In genomic region chr13:98448642-98448928, GRCh38 we compare ENCODE assay signal across 18 cellular contexts.
A peak's percentile ranks its signal among the peaks of the same experiment; 100 is the strongest.
DNase-seq lines count a peak whose midpoint lies in the region; ATAC-seq and TF ChIP-seq lines count a peak whose summit lies in the region.
"Had no signal": no experiment of that assay in that cellular context is flagged by ENCODE, and none has a peak within 500 bp of the region (broad histone marks: within the 10 kb centered on the region; RNA-seq: fewer than 3 reads in every experiment).

No MANE protein-coding gene starts in this region.

- peaks cover 23 to 51% (median 37%) of the 10 kb centered on the region in 4 donors for H3K4me1 Mint-ChIP-seq in CD4-positive, alpha-beta memory T cell
- peaks cover 55% of the 10 kb centered on the region for H3K4me1 Mint-ChIP-seq in HFFc6 (ENCODE audit: low read depth)
- peaks cover 17% of the 10 kb centered on the region for H3K4me1 Mint-ChIP-seq in central memory CD8-positive, alpha-beta T cell

- TF ChIP-seq CTCF in HFFc6 (IDR thresholded peaks at IDR 0.05) (peak; percentile 3; the same call in 1 of the 2 replicates), WERI-Rb-1 (IDR thresholded peaks at IDR 0.05; ENCODE audit: low read depth, low read length) (no peak), GM10266 (IDR thresholded peaks at IDR 0.05; ENCODE audit: control insufficient read depth, insufficient read depth, low read depth, missing control alignments) (no peak)

- H3K27ac ChIP-seq in CD4-positive, alpha-beta memory T cell (ENCODE audit: low read depth, low read length): no peak overlapping the region
- H3K27ac ChIP-seq in rectal smooth muscle tissue (ENCODE audit: low read depth, low read length): peak overlapping the region; percentile 79
- no peak overlapping the region for H3K27ac ChIP-seq in WERI-Rb-1
- H3K27ac ChIP-seq: right atrium auricular region had no signal

- no peak for DNase-seq in CD4-positive, alpha-beta memory T cell
- DNase-seq in HFFc6 (no peak), WERI-Rb-1 (no peak), GM10266 (ENCODE audit: extremely low spot score) (no peak), NCI-H524 treated with DMSO at 0.1 percent for 48 hours (lab: John Stamatoyannopoulos, UW) (no peak)
- no peak for DNase-seq in central memory CD8-positive, alpha-beta T cell (ENCODE audit: low spot score in 2 of 2)
- DNase-seq: central memory CD4-positive, alpha-beta T cell; effector CD4-positive, alpha-beta T cell; GF-D8; NCI-H1436 treated with DMSO at 0.1 percent for 48 hours; NCI-H2171; SIG-M5 had no signal

- H3K9me3 Mint-ChIP-seq in CD4-positive, alpha-beta memory T cell: no peaks in the 10 kb centered on the region
- no peaks in the 10 kb centered on the region for H3K9me3 Mint-ChIP-seq in HFFc6
- no peaks in the 10 kb centered on the region for H3K9me3 Mint-ChIP-seq in central memory CD8-positive, alpha-beta T cell
- H3K9me3 Mint-ChIP-seq: T-cell had no signal

- POLR2A ChIA-PET in CD4-positive, alpha-beta memory T cell (lab: Charles Lee; ENCODE audit: partially characterized antibody): interaction anchor here (1.2 to 1.4 kb wide), 2 partner anchors 114 to 204 kb away, joined by 3 to 5 read pairs; no protein-coding TSS in a partner anchor

- H3K4me3 Mint-ChIP-seq in CD4-positive, alpha-beta memory T cell: no peak overlapping the region
- H3K4me3 Mint-ChIP-seq in HFFc6: no peak overlapping the region
- no peak overlapping the region for H3K4me3 Mint-ChIP-seq in central memory CD8-positive, alpha-beta T cell
- H3K4me3 Mint-ChIP-seq: T-cell had no signal

- ATAC-seq in central memory CD8-positive, alpha-beta T cell (replicated peaks; ENCODE audit: extremely low read depth, poor library complexity, severe bottlenecking): no peak
- ATAC-seq: HepG2, left lobe of liver, T-cell had no signal

- peaks cover 25% of the 10 kb centered on the region for H3K36me3 ChIP-seq in CD4-positive, alpha-beta memory T cell (ENCODE audit: insufficient read depth, low read length)
- H3K36me3 ChIP-seq in rectal smooth muscle tissue (ENCODE audit: control insufficient read depth, insufficient read depth, low read length) (no peaks in the 10 kb centered on the region), WERI-Rb-1 (peaks cover 85% of the 10 kb centered on the region)

- H3K27me3 ChIP-seq in CD4-positive, alpha-beta memory T cell (ENCODE audit: insufficient read depth, low read length): no peaks in the 10 kb centered on the region
- H3K27me3 ChIP-seq in rectal smooth muscle tissue (ENCODE audit: control insufficient read depth, insufficient read depth, low read length): no peaks in the 10 kb centered on the region
- H3K27me3 ChIP-seq in WERI-Rb-1 (ENCODE audit: insufficient read depth, low read depth, severe bottlenecking): no peaks in the 10 kb centered on the region
- H3K27me3 ChIP-seq: right atrium auricular region, tibial nerve had no signal

- peaks cover 39 to 50% of the 10 kb centered on the region in 2 donors for H3K36me3 Mint-ChIP-seq in CD4-positive, alpha-beta memory T cell
- H3K36me3 Mint-ChIP-seq in HFFc6 (ENCODE audit: low read depth): peaks cover 43% of the 10 kb centered on the region
- H3K36me3 Mint-ChIP-seq in central memory CD8-positive, alpha-beta T cell (ENCODE audit: insufficient read depth): peaks cover 32% of the 10 kb centered on the region

- no peaks in the 10 kb centered on the region for H3K27me3 Mint-ChIP-seq in CD4-positive, alpha-beta memory T cell
- peaks cover 28% of the 10 kb centered on the region for H3K27me3 Mint-ChIP-seq in HFFc6 (ENCODE audit: insufficient read depth)
- no peaks in the 10 kb centered on the region for H3K27me3 Mint-ChIP-seq in central memory CD8-positive, alpha-beta T cell
- H3K27me3 Mint-ChIP-seq: T-cell had no signal

- intact Hi-C loops in CD4-positive, alpha-beta memory T cell (cut with micrococcal nuclease): no loop called here

- peaks cover 31% of the 10 kb centered on the region for H3K4me1 ChIP-seq in CD4-positive, alpha-beta memory T cell (ENCODE audit: insufficient read depth, low read length)
- H3K4me1 ChIP-seq in rectal smooth muscle tissue (ENCODE audit: control insufficient read depth, insufficient read depth, low read length): peaks cover 40% of the 10 kb centered on the region

- H3K9ac ChIP-seq in rectal smooth muscle tissue (ENCODE audit: low read length): no peak overlapping the region

- no peak overlapping the region for H3K4me3 ChIP-seq in CD4-positive, alpha-beta memory T cell (ENCODE audit: low read length in 2 of 2)
- no peak overlapping the region for H3K4me3 ChIP-seq in rectal smooth muscle tissue (ENCODE audit: low read length)
- no peak overlapping the region for H3K4me3 ChIP-seq in WERI-Rb-1 (ENCODE audit: low read depth, low read length)
- H3K4me3 ChIP-seq: right atrium auricular region, tibial nerve had no signal

- CTCF ChIA-PET in CD4-positive, alpha-beta memory T cell (lab: Charles Lee; ENCODE audit: partially characterized antibody): interaction anchor here (1.1 to 9.5 kb wide), 5 partner anchors 8 to 227 kb away, joined by 4 to 345 read pairs (median 10); no protein-coding TSS in a partner anchor

- no peaks in the 10 kb centered on the region for H3K9me3 ChIP-seq in CD4-positive, alpha-beta memory T cell (ENCODE audit: control insufficient read depth in 1 of 2, low read length in 2 of 2)
- H3K9me3 ChIP-seq in WERI-Rb-1 (ENCODE audit: severe bottlenecking): no peaks in the 10 kb centered on the region
- H3K9me3 ChIP-seq: right atrium auricular region, tibial nerve had no signal

- H3K27ac Mint-ChIP-seq in CD4-positive, alpha-beta memory T cell: peak overlapping the region in 5 of 7 donors; percentile 9 to 74 (median 47)
- H3K27ac Mint-ChIP-seq in HFFc6: no peak overlapping the region; the same call in 1 of the 2 replicates
- H3K27ac Mint-ChIP-seq in central memory CD8-positive, alpha-beta T cell (ENCODE audit: low read depth): peak overlapping the region; percentile 32
